In genomic region chr14:103543721-103544626, GRCh38 we compare ENCODE assay signal across 13 cellular contexts. TPM values are rescaled to one million over a fixed set of nuclear protein-coding genes. Genes with fewer than 3 reads are reported as not detected.
DNase-seq lines count a peak whose midpoint lies in the region; ATAC-seq, FAIRE-seq and TF ChIP-seq lines count a peak whose summit lies in the region.
"Had no signal": no experiment of that assay in that cellular context is flagged by ENCODE, and none has a peak within 500 bp of the region (broad histone marks: within the 10 kb centered on the region; RNA-seq: fewer than 3 reads in every experiment).

No MANE protein-coding gene starts in this region.

- TF ChIP-seq EP300 in gastroesophageal sphincter (IDR thresholded peaks at IDR 0.05) = no peak
- TF ChIP-seq EP300 in neural cell (conservative IDR thresholded peaks at IDR 0.05; ENCODE audit: poor library complexity, severe bottlenecking) = no peak

- no peak overlapping the region for H3K4me2 ChIP-seq in neural cell (ENCODE audit: low read length)

- FAIRE-seq in H54 (lab: Jason Lieb, UNC) = no peak

- no peaks in the 10 kb centered on the region for H3F3A ChIP-seq in neural cell (ENCODE audit: insufficient read depth, low read length, poor library complexity, severe bottlenecking)

- peak overlapping the region; percentile 62 to 96 (median 92) for H3K27ac ChIP-seq in gastroesophageal sphincter
- H3K27ac ChIP-seq in neural cell (ENCODE audit: low read length) = no peak overlapping the region
- H3K27ac ChIP-seq: VCaP had no signal

- no peaks in the 10 kb centered on the region for H3K79me2 ChIP-seq in neural cell (replicated peaks; ENCODE audit: insufficient read depth, low read length)

- WGBS in gastroesophageal sphincter (ENCODE audit: low coverage in 1 of 2), 2 donors = 49% methylated on average over 4 of the region's 35 CpGs; no CpG with 5 or more reads in 1 of the 2 donors

- H3K9me3 ChIP-seq in gastroesophageal sphincter = no peaks in the 10 kb centered on the region
- H3K9me3 ChIP-seq in neural cell (ENCODE audit: low read length) = no peaks in the 10 kb centered on the region
- H3K9me3 ChIP-seq: upper lobe of left lung had no signal

- DNase-seq in Right ventricle myocardium inferior (ENCODE audit: missing footprints) = peak; percentile 73
- no peak for DNase-seq in cardiac septum (ENCODE audit: low spot score)
- no peak for DNase-seq in H54 (ENCODE audit: insufficient read length, low spot score)
- DNase-seq in NCI-H748 (lab: John Stamatoyannopoulos, UW; ENCODE audit: unreplicated experiment) = no peak
- DNase-seq in NCI-H2081 treated with DMSO at 0.1 percent for 48 hours (lab: John Stamatoyannopoulos, UW) = no peak
- no peak for DNase-seq in activated CD4-positive, alpha-beta T cell treated with anti-CD3 and anti-CD28 coated beads for 48 hours
- DNase-seq: activated effector memory CD4-positive, alpha-beta T cell treated with anti-CD3 and anti-CD28 coated beads, Interleukin-2, amount 50 U/mL, for 16 hours; MM.1S; stimulated activated CD4-positive, alpha-beta T cell treated with anti-CD3 and anti-CD28 coated beads, Interleukin-2, amount 100 ng/mL, for 48 hours had no signal

- no peaks in the 10 kb centered on the region for H3K27me3 ChIP-seq in gastroesophageal sphincter
- no peaks in the 10 kb centered on the region for H3K27me3 ChIP-seq in neural cell (ENCODE audit: insufficient read depth, low read depth, low read length)
- H3K27me3 ChIP-seq: upper lobe of left lung had no signal

- no peak overlapping the region for H3K4me3 ChIP-seq in gastroesophageal sphincter
- no peak overlapping the region for H3K4me3 ChIP-seq in neural cell (ENCODE audit: low read length)
- H3K4me3 ChIP-seq: upper lobe of left lung had no signal

- H3K4me1 ChIP-seq in gastroesophageal sphincter = peaks cover 31 to 100% (median 74%) of the 10 kb centered on the region in 3 donors

- TF ChIP-seq POLR2A in gastroesophageal sphincter (IDR thresholded peaks at IDR 0.05) = no peak
- TF ChIP-seq POLR2A in H54 (IDR thresholded peaks at IDR 0.05; ENCODE audit: low read depth, low read length) = no peak

- no peak for TF ChIP-seq CTCF in gastroesophageal sphincter (IDR thresholded peaks at IDR 0.05)
- no peak for TF ChIP-seq CTCF in neural cell (IDR thresholded peaks at IDR 0.05; ENCODE audit: poor library complexity, severe bottlenecking)

- ATAC-seq in Right ventricle myocardium inferior (peak; percentile 15), gastroesophageal sphincter (peak; percentile 38)

- H3K36me3 ChIP-seq in gastroesophageal sphincter (no peaks in the 10 kb centered on the region), neural cell (ENCODE audit: insufficient read depth, low read length) (no peaks in the 10 kb centered on the region)
- H3K36me3 ChIP-seq: upper lobe of left lung had no signal

- H2AFZ ChIP-seq in neural cell (ENCODE audit: low read depth, low read length) = no peak overlapping the region

- intact Hi-C loops in Right ventricle myocardium inferior (cut with DNase I) (no loop called here), cardiac septum (cut with DNase I) (no loop called here)

- TF ChIP-seq RAD21 in neural cell (conservative IDR thresholded peaks at IDR 0.05) = no peak

- no peaks in the 10 kb centered on the region for H4K20me1 ChIP-seq in neural cell (ENCODE audit: insufficient read depth)

- peak overlapping the region; percentile 16 for H3K9ac ChIP-seq in neural cell (ENCODE audit: low read length)

- H3K9me2 ChIP-seq in neural cell (ENCODE audit: insufficient read depth, low read length) = no peaks in the 10 kb centered on the region

TF ChIP-seq in neural cell, 6 proteins besides CTCF, POLR2A, EP300 and RAD21:
- TF ChIP-seq TAF1 (IDR thresholded peaks at IDR 0.05; ENCODE audit: low read depth) (no peak), SMC3 (conservative IDR thresholded peaks at IDR 0.05; ENCODE audit: poor library complexity) (no peak), EZH2 (IDR thresholded peaks at IDR 0.05; ENCODE audit: borderline replicate concordance, insufficient read depth, low read length, poor library complexity, severe bottlenecking) (no peak), POLR2AphosphoS5 (IDR thresholded peaks at IDR 0.05) (no peak), REST (IDR thresholded peaks at IDR 0.05; ENCODE audit: borderline replicate concordance) (no peak), MXI1 (conservative IDR thresholded peaks at IDR 0.05; ENCODE audit: poor library complexity, severe bottlenecking) (no peak)

RNA-seq across cellular contexts. Expression of gene TRMT61A, which starts 15.0 kb away (rescaled TPM):
- total RNA-seq in Right ventricle myocardium inferior = 5.6 TPM
- 5.2 TPM for total RNA-seq in cardiac septum
- 10 to 100 TPM; 22.5 to 45.2 (median 30.9) TPM for total RNA-seq in gastroesophageal sphincter
- 8.2 and 10.2 TPM in 2 replicates for polyA plus RNA-seq in neural cell
- 5.9 and 6.8 TPM in 2 replicates for polyA minus RNA-seq in neural cell

RNA-seq across cellular contexts. Expression of gene BAG5, which starts 18.5 kb away (rescaled TPM):
- total RNA-seq in Right ventricle myocardium inferior (16.1 TPM), cardiac septum (20.1 TPM), gastroesophageal sphincter (10 to 100 TPM; 31.1 to 41.3 (median 38.5) TPM)
- polyA plus RNA-seq in neural cell = 25.5 and 27.2 TPM in 2 replicates
- 53.6 and 58.3 TPM in 2 replicates for polyA minus RNA-seq in neural cell

RNA-seq across cellular contexts. Expression of gene COA8, which starts 18.8 kb away (rescaled TPM):
- 49.3 TPM for total RNA-seq in Right ventricle myocardium inferior
- total RNA-seq in cardiac septum = 43.8 TPM
- total RNA-seq in gastroesophageal sphincter = 10 to 100 TPM; 25.8 to 41.4 (median 28.4) TPM
- polyA plus RNA-seq in neural cell = 86.5 and 169 TPM in 2 replicates
- polyA minus RNA-seq in neural cell = 36.3 and 39.6 TPM in 2 replicates

RNA-seq across cellular contexts. Expression of gene CKB, which starts 21.3 kb away (rescaled TPM):
- 577 TPM for total RNA-seq in Right ventricle myocardium inferior
- 327 TPM for total RNA-seq in cardiac septum
- total RNA-seq in gastroesophageal sphincter = 1,000 to 10,000 TPM in 2 of 4 donors, 100 to 1,000 TPM in 2; 453 to 1,624 (median 922) TPM
- polyA plus RNA-seq in neural cell = 918 and 1,148 TPM in 2 replicates
- 398 and 444 TPM in 2 replicates for polyA minus RNA-seq in neural cell
